Comparison of ENCODE assay signal across 31 cellular contexts in genomic region chr15:91156175-91156726, GRCh38. TPM values are rescaled to one million over a fixed set of nuclear protein-coding genes. Genes with fewer than 3 reads are reported as not detected.
"Had no signal": no experiment of that assay in that cellular context is flagged by ENCODE, and none has a peak within 500 bp of the region (broad histone marks: within the 10 kb centered on the region; RNA-seq: fewer than 3 reads in every experiment).

No MANE protein-coding gene starts in this region.

- H3K9me3 ChIP-seq: gastrocnemius medialis, heart left ventricle had no signal

- H3K36me3 ChIP-seq: brain microvascular endothelial cell, gastrocnemius medialis, heart left ventricle, WERI-Rb-1 had no signal

- FAIRE-seq: astrocyte, bronchial epithelial cell had no signal

- H3K4me1 ChIP-seq: foreskin keratinocyte, gastrocnemius medialis had no signal

- H3K27ac ChIP-seq: brain microvascular endothelial cell, coronary artery, foreskin keratinocyte, gastrocnemius medialis, heart left ventricle, WERI-Rb-1 had no signal

- DNase-seq: activated B cell treated with CpG ODN at 0.5 μM for 24 hours; activated CD4-positive, alpha-beta T cell treated with anti-CD3 and anti-CD28 coated beads for 48 hours; activated CD4-positive, alpha-beta T cell treated with anti-CD3 and anti-CD28 coated beads, Interleukin-2, amount 50 U/mL, for 1 hour; activated CD4-positive, alpha-beta T cell treated with anti-CD3 and anti-CD28 coated beads, Interleukin-2, amount 50 U/mL, for 48 hours; activated CD8-positive, alpha-beta memory T cell treated with anti-CD3 and anti-CD28 coated beads for 24 hours; activated CD8-positive, alpha-beta T cell treated with anti-CD3 and anti-CD28 coated beads for 36 hours; activated effector memory CD4-positive, alpha-beta T cell treated with Interleukin-2 at 50 U/mL for 16 hours; activated gamma-delta T cell treated with Interleukin-2 at 50 U/mL for 16 hours; activated naive CD4-positive, alpha-beta T cell treated with anti-CD3 and anti-CD28 coated beads, Interleukin-2, amount 50 U/mL, for 16 hours; activated naive CD4-positive, alpha-beta T cell treated with Interleukin-2 at 50 U/mL for 16 hours; activated T-cell treated with anti-CD3 and anti-CD28 coated beads, Interleukin-2, amount 50 U/mL, for 4 hours; amniotic stem cell; anterior cingulate cortex; brain microvascular endothelial cell; dorsolateral prefrontal cortex; effector memory CD4-positive, alpha-beta T cell; endodermal cell; foreskin keratinocyte; gastrocnemius medialis; glutamatergic neuron; heart left ventricle; T-helper 17 cell; T1000; WERI-Rb-1 had no signal

- H3K4me3 ChIP-seq: coronary artery, dorsolateral prefrontal cortex, gastrocnemius medialis, heart left ventricle had no signal

- ATAC-seq: activated CD4-positive, CD25-positive, alpha-beta regulatory T cell treated with anti-CD3 and anti-CD28 coated beads, Interleukin-2, amount 50 U/mL, for 24 hours; activated CD8-positive, alpha-beta T cell treated with anti-CD3 and anti-CD28 coated beads for 36 hours; activated T-cell treated with anti-CD3 and anti-CD28 coated beads, Interleukin-2, amount 50 U/mL, for 4 hours; activated T-helper 17 cell treated with anti-CD3 and anti-CD28 coated beads, Interleukin-2, amount 50 U/mL, for 72 hours; esophagus mucosa; foreskin keratinocyte; gastrocnemius medialis; heart left ventricle; T-helper 17 cell had no signal

- H3K27me3 ChIP-seq: brain microvascular endothelial cell, gastrocnemius medialis had no signal

RNA-seq across cellular contexts. Expression of gene SV2B, which starts 56.2 kb away (rescaled TPM):
- total RNA-seq: activated B cell treated with CpG ODN at 0.5 μM for 24 hours; activated CD8-positive, alpha-beta T cell treated with anti-CD3 and anti-CD28 coated beads for 36 hours; astrocyte; epithelial cell of proximal tubule; foreskin keratinocyte had no signal
- polyA plus RNA-seq: foreskin keratinocyte had no signal
